In genomic region chr17:82321947-82322466, GRCh38 we compare ENCODE assay signal across 19 cellular contexts. TPM values are rescaled to one million over a fixed set of nuclear protein-coding genes. Genes with fewer than 3 reads are reported as not detected.
DNase-seq lines count a peak whose midpoint lies in the region; ATAC-seq, FAIRE-seq and TF ChIP-seq lines count a peak whose summit lies in the region.
"Had no signal": no experiment of that assay in that cellular context is flagged by ENCODE, and none has a peak within 500 bp of the region (broad histone marks: within the 10 kb centered on the region; RNA-seq: fewer than 3 reads in every experiment).

No MANE protein-coding gene starts in this region.

- H3K36me3 ChIP-seq in CD4-positive, alpha-beta memory T cell (ENCODE audit: insufficient read depth, low read length) = no peaks in the 10 kb centered on the region
- no peaks in the 10 kb centered on the region for H3K36me3 ChIP-seq in kidney (ENCODE audit: control insufficient read depth in 1 of 2, insufficient read depth in 2 of 2, low read length in 2 of 2)
- H3K36me3 ChIP-seq in adrenal gland (replicated peaks in 1 of 2) = no peaks in the 10 kb centered on the region
- H3K36me3 ChIP-seq: pancreas, transverse colon had no signal

- peak overlapping the region; percentile 70 for H3K4me3 Mint-ChIP-seq in T-helper 1 cell treated with Interleukin-12 subunit alpha and Interleukin-12 subunit beta and Interleukin-4 antibody, amounts not matched to agents 30 μg/mL and 1 μg/mL, for 36 hours
- peak overlapping the region in 6 of 8 donors; percentile 26 to 52 (median 38) for H3K4me3 Mint-ChIP-seq in CD4-positive, alpha-beta memory T cell
- peak overlapping the region; percentile 64 for H3K4me3 Mint-ChIP-seq in activated CD4-positive, alpha-beta memory T cell treated with anti-CD3 and anti-CD28 coated beads, Interleukin-2, amount 10 ng/mL, durations not matched to agents 7 days and 5 days
- H3K4me3 Mint-ChIP-seq: dendritic cell treated with granulocyte-macrophage colony-stimulating factor and Interleukin-4, amounts not matched to agents 40 ng/mL and 50 ng/mL, for 4 days had no signal

- H3K27ac ChIP-seq in CD4-positive, alpha-beta memory T cell (ENCODE audit: low read depth, low read length) = peak overlapping the region; percentile 66
- H3K27ac ChIP-seq in kidney (ENCODE audit: low read depth in 2 of 2, low read length in 2 of 2) (no peak overlapping the region), adrenal gland (no peak overlapping the region)
- H3K27ac ChIP-seq: epithelial cell of prostate, pancreas, transverse colon had no signal

- peaks cover 18% of the 10 kb centered on the region for H3K4me1 Mint-ChIP-seq in T-helper 1 cell treated with Interleukin-12 subunit alpha and Interleukin-12 subunit beta and Interleukin-4 antibody, amounts not matched to agents 30 μg/mL and 1 μg/mL, for 36 hours (ENCODE audit: low read depth)
- H3K4me1 Mint-ChIP-seq in CD4-positive, alpha-beta memory T cell = peaks cover 8 to 23% (median 18%) of the 10 kb centered on the region in 4 donors
- peaks cover 22% of the 10 kb centered on the region for H3K4me1 Mint-ChIP-seq in activated CD4-positive, alpha-beta memory T cell treated with anti-CD3 and anti-CD28 coated beads, Interleukin-2, amount 10 ng/mL, durations not matched to agents 7 days and 5 days

- H3K9me3 ChIP-seq in CD4-positive, alpha-beta memory T cell (ENCODE audit: control insufficient read depth in 1 of 2, low read length in 2 of 2) = no peaks in the 10 kb centered on the region
- no peaks in the 10 kb centered on the region for H3K9me3 ChIP-seq in kidney (ENCODE audit: control insufficient read depth in 1 of 2, low read length in 2 of 2)
- H3K9me3 ChIP-seq in adrenal gland (replicated peaks in 1 of 3) = no peaks in the 10 kb centered on the region
- H3K9me3 ChIP-seq: pancreas, transverse colon had no signal

- H3K27me3 Mint-ChIP-seq in T-helper 1 cell treated with Interleukin-12 subunit alpha and Interleukin-12 subunit beta and Interleukin-4 antibody, amounts not matched to agents 30 μg/mL and 1 μg/mL, for 36 hours (ENCODE audit: low read depth) = no peaks in the 10 kb centered on the region
- H3K27me3 Mint-ChIP-seq in CD4-positive, alpha-beta memory T cell = peaks cover 0 to 2% of the 10 kb centered on the region in 2 donors
- H3K27me3 Mint-ChIP-seq in activated CD4-positive, alpha-beta memory T cell treated with anti-CD3 and anti-CD28 coated beads, Interleukin-2, amount 10 ng/mL, durations not matched to agents 7 days and 5 days = no peaks in the 10 kb centered on the region

- H3K27me3 ChIP-seq in CD4-positive, alpha-beta memory T cell (ENCODE audit: insufficient read depth, low read length) = no peaks in the 10 kb centered on the region
- no peaks in the 10 kb centered on the region for H3K27me3 ChIP-seq in adrenal gland
- H3K27me3 ChIP-seq: pancreas had no signal

- 38 to 58% (median 55%) methylated on average over 4 to 21 of the region's 21 CpGs for WGBS in adrenal gland, 4 donors

- ATAC-seq in GM19455 (IDR thresholded peaks at IDR 0.05; ENCODE audit: unreplicated experiment) = no peak

- FAIRE-seq in kidney (lab: Jason Lieb, UNC) = no peak
- FAIRE-seq: frontal cortex, pancreas, RCC 7860 had no signal

- H3K4me3 ChIP-seq in CD4-positive, alpha-beta memory T cell (ENCODE audit: low read length in 2 of 2) = no peak overlapping the region
- H3K4me3 ChIP-seq in kidney (ENCODE audit: low read length in 2 of 2) = no peak overlapping the region
- H3K4me3 ChIP-seq in adrenal gland = no peak overlapping the region
- H3K4me3 ChIP-seq: pancreas had no signal

- intact Hi-C loops in CD4-positive, alpha-beta memory T cell (cut with micrococcal nuclease) = loop anchor here (1.0 kb wide), 5 partner anchors 24 to 116 kb away; partner anchors contain the start of gene CSNK1D
- intact Hi-C loops in kidney (cut with DNase I) = loop anchor here (10.0 kb wide), 2 partner anchors 87 to 117 kb away; no protein-coding TSS in a partner anchor
- intact Hi-C loops in adrenal gland (cut with DNase I) = loop anchor here (2.0 to 5.0 kb wide), 2 partner anchors 83 to 85 kb away; no protein-coding TSS in a partner anchor

- CTCF ChIA-PET in CD4-positive, alpha-beta memory T cell (lab: Charles Lee; ENCODE audit: partially characterized antibody) = interaction anchor here (0.8 to 4.7 kb wide), 7 partner anchors 11 to 296 kb away, joined by 3 to 70 read pairs (median 10); no protein-coding TSS in a partner anchor
- CTCF ChIA-PET in activated CD4-positive, alpha-beta memory T cell treated with anti-CD3 and anti-CD28 coated beads, Interleukin-2, amount 10 ng/mL, durations not matched to agents 7 days and 5 days (lab: Charles Lee) = interaction anchor here (0.8 to 3.0 kb wide), 4 partner anchors 22 to 116 kb away, joined by 3 to 20 read pairs (median 8); no protein-coding TSS in a partner anchor

- no peaks in the 10 kb centered on the region for H3K9me3 Mint-ChIP-seq in T-helper 1 cell treated with Interleukin-12 subunit alpha and Interleukin-12 subunit beta and Interleukin-4 antibody, amounts not matched to agents 30 μg/mL and 1 μg/mL, for 36 hours
- no peaks in the 10 kb centered on the region for H3K9me3 Mint-ChIP-seq in CD4-positive, alpha-beta memory T cell
- H3K9me3 Mint-ChIP-seq in activated CD4-positive, alpha-beta memory T cell treated with anti-CD3 and anti-CD28 coated beads, Interleukin-2, amount 10 ng/mL, durations not matched to agents 7 days and 5 days = no peaks in the 10 kb centered on the region
- H3K9me3 Mint-ChIP-seq: dendritic cell treated with granulocyte-macrophage colony-stimulating factor and Interleukin-4, amounts not matched to agents 40 ng/mL and 50 ng/mL, for 4 days had no signal

- no peak for TF ChIP-seq POLR2A in adrenal gland (IDR thresholded peaks at IDR 0.05)

- H3K9ac ChIP-seq in kidney (ENCODE audit: low read length in 2 of 2) = no peak overlapping the region

- H3K4me1 ChIP-seq in CD4-positive, alpha-beta memory T cell (ENCODE audit: insufficient read depth, low read length) = peaks cover 36% of the 10 kb centered on the region
- H3K4me1 ChIP-seq in kidney (ENCODE audit: control insufficient read depth in 1 of 2, insufficient read depth in 1 of 2, low read depth in 1 of 2, low read length in 2 of 2) (no peaks in the 10 kb centered on the region), adrenal gland (replicated peaks in 1 of 2) (no peaks in the 10 kb centered on the region)

- H3K27ac Mint-ChIP-seq in T-helper 1 cell treated with Interleukin-12 subunit alpha and Interleukin-12 subunit beta and Interleukin-4 antibody, amounts not matched to agents 30 μg/mL and 1 μg/mL, for 36 hours = peak overlapping the region; percentile 69
- H3K27ac Mint-ChIP-seq in CD4-positive, alpha-beta memory T cell = peak overlapping the region in 5 of 7 donors; percentile 70 to 89 (median 84)
- peak overlapping the region; percentile 35 for H3K27ac Mint-ChIP-seq in activated CD4-positive, alpha-beta memory T cell treated with anti-CD3 and anti-CD28 coated beads, Interleukin-2, amount 10 ng/mL, durations not matched to agents 7 days and 5 days
- H3K27ac Mint-ChIP-seq: dendritic cell treated with granulocyte-macrophage colony-stimulating factor and Interleukin-4, amounts not matched to agents 40 ng/mL and 50 ng/mL, for 4 days had no signal

- TF ChIP-seq CTCF in kidney (IDR thresholded peaks at IDR 0.05; ENCODE audit: borderline replicate concordance, extremely low read depth, insufficient read depth) (no peak), adrenal gland (IDR thresholded peaks at IDR 0.05) (no peak)

- peaks cover 2% of the 10 kb centered on the region for H3K36me3 Mint-ChIP-seq in T-helper 1 cell treated with Interleukin-12 subunit alpha and Interleukin-12 subunit beta and Interleukin-4 antibody, amounts not matched to agents 30 μg/mL and 1 μg/mL, for 36 hours (ENCODE audit: low read depth)
- peaks cover 0 to 3% of the 10 kb centered on the region in 2 donors for H3K36me3 Mint-ChIP-seq in CD4-positive, alpha-beta memory T cell
- H3K36me3 Mint-ChIP-seq in activated CD4-positive, alpha-beta memory T cell treated with anti-CD3 and anti-CD28 coated beads, Interleukin-2, amount 10 ng/mL, durations not matched to agents 7 days and 5 days (ENCODE audit: low read depth) = no peaks in the 10 kb centered on the region

- DNase-seq in T-helper 1 cell (no peak), kidney (peak; percentile 61), NCI-H345 treated with DMSO at 0.1 percent for 48 hours (lab: John Stamatoyannopoulos, UW; ENCODE audit: unreplicated experiment) (no peak), adrenal gland (no peak)
- peak in 1 of 5 donors; percentile 30 for DNase-seq in CD4-positive, alpha-beta memory T cell
- no peak for DNase-seq in activated CD4-positive, alpha-beta memory T cell treated with anti-CD3 and anti-CD28 coated beads, Interleukin-2, amount 10 ng/mL, durations not matched to agents 7 days and 5 days
- DNase-seq: EL, KG1, NCI-H2171 had no signal

- POLR2A ChIA-PET in CD4-positive, alpha-beta memory T cell (lab: Charles Lee; ENCODE audit: partially characterized antibody) = interaction anchor here (0.7 to 3.2 kb wide), 5 partner anchors 12 to 87 kb away, joined by 3 to 42 read pairs (median 3); partner anchors contain the start of gene SECTM1
- POLR2A ChIA-PET in activated CD4-positive, alpha-beta memory T cell treated with anti-CD3 and anti-CD28 coated beads, Interleukin-2, amount 10 ng/mL, durations not matched to agents 7 days and 5 days (lab: Charles Lee) = interaction anchor here (1.0 to 3.5 kb wide), 4 partner anchors 19 to 81 kb away, joined by 3 to 24 read pairs (median 8); no protein-coding TSS in a partner anchor

RNA-seq across cellular contexts. Expression of gene CD7, which starts 4.6 kb away (rescaled TPM):
- 10 to 100 TPM; 40.9 to 41.0 TPM for total RNA-seq in CD4-positive, alpha-beta memory T cell
- polyA plus RNA-seq in CD4-positive, alpha-beta memory T cell = 10 to 100 TPM; 53.1 to 82.6 TPM
- 100 to 1,000 TPM; 138 to 140 TPM for total RNA-seq in activated CD4-positive, alpha-beta memory T cell treated with anti-CD3 and anti-CD28 coated beads, Interleukin-2, amount 10 ng/mL, durations not matched to agents 7 days and 5 days
- total RNA-seq in kidney (9.2 TPM), adrenal gland (1 to 10 TPM in 6 of 8 donors, under 1 TPM in 1, not detected in 1; 0.83 to 4.1 (median 1.8) TPM)
- polyA plus RNA-seq in kidney (ENCODE audit: insufficient read depth, low read depth, low replicate concordance) (1.0 TPM), adrenal gland (1 to 10 TPM in 2 of 3 donors, not detected in 1; 1.1 to 4.2 TPM)
- total RNA-seq: A172, frontal cortex had no signal

RNA-seq across cellular contexts. Expression of gene SECTM1, which starts 11.6 kb away (rescaled TPM):
- total RNA-seq in CD4-positive, alpha-beta memory T cell = 1 to 10 TPM; 5.3 to 6.1 TPM
- 1 to 10 TPM; 2.2 to 4.3 TPM for polyA plus RNA-seq in CD4-positive, alpha-beta memory T cell
- 10 to 100 TPM; 18.3 to 18.5 TPM for total RNA-seq in activated CD4-positive, alpha-beta memory T cell treated with anti-CD3 and anti-CD28 coated beads, Interleukin-2, amount 10 ng/mL, durations not matched to agents 7 days and 5 days
- total RNA-seq in kidney (87.5 TPM), adrenal gland (10 to 100 TPM in 5 of 8 donors, 1 to 10 TPM in 3; 3.4 to 24.3 (median 13.0) TPM)
- polyA plus RNA-seq in kidney (ENCODE audit: insufficient read depth, low read depth, low replicate concordance) (15.4 TPM), adrenal gland (1 to 10 TPM; 1.4 to 4.3 (median 3.7) TPM)

RNA-seq across cellular contexts. Expression of gene TEX19, which starts 37.0 kb away (rescaled TPM):
- not detected for total RNA-seq in CD4-positive, alpha-beta memory T cell
- polyA plus RNA-seq in CD4-positive, alpha-beta memory T cell = not detected
- total RNA-seq in activated CD4-positive, alpha-beta memory T cell treated with anti-CD3 and anti-CD28 coated beads, Interleukin-2, amount 10 ng/mL, durations not matched to agents 7 days and 5 days = not detected
- total RNA-seq in kidney (not detected), adrenal gland (under 1 TPM in 1 of 8 donors, not detected in 7; 0.26 TPM)
- polyA plus RNA-seq in kidney (ENCODE audit: insufficient read depth, low read depth, low replicate concordance) (not detected), adrenal gland (not detected)
- total RNA-seq: A172, frontal cortex, left ventricle myocardium superior, pancreas, transverse colon had no signal
- polyA plus RNA-seq: pancreas had no signal

RNA-seq across cellular contexts. Expression of gene CSNK1D, which starts 48.5 kb away (rescaled TPM):
- 100 to 1,000 TPM; 182 TPM for total RNA-seq in CD4-positive, alpha-beta memory T cell
- 10 to 100 TPM; 31.6 to 77.2 TPM for polyA plus RNA-seq in CD4-positive, alpha-beta memory T cell
- 100 to 1,000 TPM; 116 TPM for total RNA-seq in activated CD4-positive, alpha-beta memory T cell treated with anti-CD3 and anti-CD28 coated beads, Interleukin-2, amount 10 ng/mL, durations not matched to agents 7 days and 5 days
- 160 TPM for total RNA-seq in kidney
- polyA plus RNA-seq in kidney (ENCODE audit: insufficient read depth, low read depth, low replicate concordance) = 69.7 TPM
- 100 to 1,000 TPM in 4 of 8 donors, 10 to 100 TPM in 4; 49.8 to 185 (median 97.4) TPM for total RNA-seq in adrenal gland
- 100 to 1,000 TPM; 126 to 171 (median 153) TPM for polyA plus RNA-seq in adrenal gland

RNA-seq across cellular contexts. Expression of gene UTS2R, which starts 49.6 kb away (rescaled TPM):
- not detected for total RNA-seq in CD4-positive, alpha-beta memory T cell
- not detected for polyA plus RNA-seq in CD4-positive, alpha-beta memory T cell
- total RNA-seq in activated CD4-positive, alpha-beta memory T cell treated with anti-CD3 and anti-CD28 coated beads, Interleukin-2, amount 10 ng/mL, durations not matched to agents 7 days and 5 days = not detected
- total RNA-seq in kidney (not detected), adrenal gland (not detected)
- polyA plus RNA-seq in kidney (ENCODE audit: insufficient read depth, low read depth, low replicate concordance) (not detected), adrenal gland (not detected)
- total RNA-seq: A172, frontal cortex had no signal
- polyA plus RNA-seq: pancreas had no signal
